Comparison of ENCODE assay signal across 15 cellular contexts in the genomic region with DNA sequence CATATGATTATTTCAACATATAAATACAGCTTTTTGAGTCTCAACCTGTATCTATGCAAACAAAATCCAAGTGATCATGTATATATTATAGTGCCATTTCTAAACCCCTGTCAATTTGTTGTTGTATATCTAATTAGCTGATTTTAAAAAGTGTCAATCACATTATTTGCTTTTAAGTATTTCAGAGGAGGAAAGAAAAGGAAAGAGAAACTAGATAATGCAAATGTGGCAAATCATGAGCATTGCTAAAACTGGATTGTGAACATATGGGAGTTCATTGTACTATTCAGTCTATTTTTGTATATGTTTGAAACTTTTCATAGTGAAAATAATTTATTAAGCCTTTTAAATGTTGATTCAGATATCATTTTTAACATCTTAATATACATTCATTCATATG.
"Had no signal": no experiment of that assay in that cellular context is flagged by ENCODE, and none has a peak within 500 bp of the region (broad histone marks: within the 10 kb centered on the region; RNA-seq: fewer than 3 reads in every experiment).

No MANE protein-coding gene starts in this region.

- H3K4me1 ChIP-seq: pancreas, spleen, upper lobe of right lung had no signal

- H3K36me3 ChIP-seq: brain microvascular endothelial cell, pancreas, spleen, upper lobe of right lung had no signal

- DNase-seq: activated CD4-positive, CD25-positive, alpha-beta regulatory T cell treated with anti-CD3 and anti-CD28 coated beads, Interleukin-2, amount 50 U/mL, for 72 hours; activated naive CD4-positive, alpha-beta T cell treated with Interleukin-2 at 50 U/mL for 16 hours; anterior cingulate cortex; brain microvascular endothelial cell; cortex of kidney; effector CD8-positive, alpha-beta T cell; foreskin fibroblast; mesenchymal stem cell; naive thymus-derived CD8-positive, alpha-beta T cell; pancreas; spleen; stimulated activated naive CD8-positive, alpha-beta T cell treated with anti-CD3 and anti-CD28 coated beads, Interleukin-15, amount 100 ng/mL, for 72 hours; upper lobe of right lung had no signal

- H3K27ac ChIP-seq: brain microvascular endothelial cell, pancreas, spleen, upper lobe of right lung had no signal

- H3K9me3 ChIP-seq: pancreas, spleen, upper lobe of right lung had no signal

- ATAC-seq: activated T-helper 17 cell treated with anti-CD3 and anti-CD28 coated beads, Interleukin-2, amount 50 U/mL, for 72 hours; naive thymus-derived CD8-positive, alpha-beta T cell; pancreas; sciatic nerve; stimulated activated naive CD8-positive, alpha-beta T cell treated with anti-CD3 and anti-CD28 coated beads, Interleukin-15, amount 100 ng/mL, for 72 hours; upper lobe of right lung had no signal

- H3K27me3 ChIP-seq: brain microvascular endothelial cell, pancreas, spleen, upper lobe of right lung had no signal

- H3K4me3 ChIP-seq: pancreas, spleen, upper lobe of right lung had no signal
